In the genomic region with DNA sequence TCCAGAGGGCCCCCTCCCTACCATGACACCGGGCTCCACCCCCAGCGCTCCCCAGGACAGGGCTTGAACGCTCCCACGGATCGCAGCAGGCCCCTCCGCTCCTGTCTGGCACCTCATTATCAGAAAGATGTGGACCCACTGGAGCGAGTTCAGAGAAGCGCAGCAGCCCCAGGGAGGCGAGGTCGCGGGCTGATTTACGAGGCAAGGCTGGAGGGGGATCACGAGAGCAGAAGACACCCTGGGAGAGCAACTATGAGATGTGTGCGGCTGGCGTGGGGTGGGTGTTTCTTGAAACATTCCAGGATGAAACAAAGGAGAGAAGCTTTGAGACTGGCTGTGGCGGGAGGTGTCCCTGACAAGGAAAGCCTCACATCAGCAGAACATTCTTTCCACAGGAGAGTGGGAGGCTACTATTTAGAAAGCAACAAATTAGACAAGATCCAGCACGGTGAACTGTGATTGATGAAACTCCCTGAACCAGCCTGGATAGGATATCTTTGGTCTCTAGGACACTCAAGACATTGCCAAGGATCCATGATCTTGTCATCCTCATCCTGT, we compare ENCODE assay signal across 27 cellular contexts.
DNase-seq lines count a peak whose midpoint lies in the region; ATAC-seq and TF ChIP-seq lines count a peak whose summit lies in the region.
"Had no signal": no experiment of that assay in that cellular context is flagged by ENCODE, and none has a peak within 500 bp of the region (broad histone marks: within the 10 kb centered on the region; RNA-seq: fewer than 3 reads in every experiment).

No MANE protein-coding gene starts in this region.

- ATAC-seq in Right ventricle myocardium superior (ENCODE audit: poor library complexity): no peak
- ATAC-seq: HepG2, PC-3 had no signal

- no peak for TF ChIP-seq EP300 in ovary (IDR thresholded peaks at IDR 0.05)

- H3K9me3 ChIP-seq in cardiac muscle cell (ENCODE audit: low read depth) (no peaks in the 10 kb centered on the region), ovary (no peaks in the 10 kb centered on the region)

- H3K4me1 ChIP-seq in cardiac muscle cell (ENCODE audit: low read depth) (peaks cover 27% of the 10 kb centered on the region), ovary (ENCODE audit: insufficient read depth) (no peaks in the 10 kb centered on the region)

- TF ChIP-seq POLR2A in ovary (IDR thresholded peaks at IDR 0.05): no peak

- WGBS in ovary, 3 donors: 10 to 20% (median 12%) methylated on average over 17 of the region's 17 CpGs

- intact Hi-C loops in Right ventricle myocardium superior (cut with DNase I) (no loop called here), ovary (cut with DNase I) (loop anchor here in 3 of 4 donors (10.0 kb wide), 2 partner anchors 241 to 251 kb away; no protein-coding TSS in a partner anchor)

- no peak for TF ChIP-seq CTCF in cardiac muscle cell (IDR thresholded peaks at IDR 0.05; ENCODE audit: low read depth, low read length)
- no peak for TF ChIP-seq CTCF in ovary (IDR thresholded peaks at IDR 0.05)

- no peaks in the 10 kb centered on the region for H3K27me3 ChIP-seq in cardiac muscle cell
- H3K27me3 ChIP-seq in ovary: no peaks in the 10 kb centered on the region
- H3K27me3 ChIP-seq in H7 (ENCODE audit: control insufficient read depth, insufficient read depth, low read length): no peaks in the 10 kb centered on the region

- H3K36me3 ChIP-seq in cardiac muscle cell (no peaks in the 10 kb centered on the region), ovary (no peaks in the 10 kb centered on the region), H7 (replicated peaks; ENCODE audit: control insufficient read depth, insufficient read depth, low read length) (no peaks in the 10 kb centered on the region)

- no peak overlapping the region for H3K4me3 ChIP-seq in cardiac muscle cell
- H3K4me3 ChIP-seq in ovary: no peak overlapping the region
- H3K4me3 ChIP-seq in H7 (ENCODE audit: insufficient read depth, low read depth, low read length): no peak overlapping the region

- DNase-seq in cardiac muscle cell (ENCODE audit: low read depth in 1 of 2, low spot score in 1 of 2) (peak; percentile 39 to 46), Right ventricle myocardium superior (no peak), kidney glomerular epithelial cell (lab: John Stamatoyannopoulos, UW) (peak; percentile 7), ovary (peak in 4 of 5 donors; percentile 36 to 86 (median 74)), activated T-cell treated with anti-CD3 and anti-CD28 coated beads for 4 hours (no peak), NCI-H2081 treated with DMSO at 0.1 percent for 48 hours (lab: John Stamatoyannopoulos, UW) (no peak), H7 (no peak), NCI-H748 treated with DMSO at 0.1 percent for 48 hours (lab: John Stamatoyannopoulos, UW) (no peak)
- DNase-seq: 8988T; activated CD4-positive, alpha-beta T cell treated with anti-CD3 and anti-CD28 coated beads for 4 hours; activated effector memory CD4-positive, alpha-beta T cell treated with Interleukin-2 at 50 U/mL for 16 hours; aorta; CD4-positive, CD25-positive, alpha-beta regulatory T cell; dermis blood vessel endothelial cell; EL; glutamatergic neuron; Kasumi-1; kidney; MV-4-11; NCI-H2171 treated with DMSO at 0.1 percent for 48 hours; NCI-H524 treated with DMSO at 0.1 percent for 48 hours; NK-92 treated with Interleukin-12 subunit alpha and Interleukin-12 subunit beta, amount 100 ng/mL, for 24 hours; occipital lobe; PC-3; SHP77 had no signal

- H3K27ac ChIP-seq in cardiac muscle cell: peak overlapping the region; percentile 75
- peak overlapping the region in 1 of 2 donors; percentile 19 for H3K27ac ChIP-seq in ovary
- H3K27ac ChIP-seq: VCaP had no signal

Comparison
In these comparisons a context has a peak if more than half of its experiments do, and no peak if none do; other contexts are left out.
1. DNase-seq: peak in cardiac muscle cell (2 of 2), kidney glomerular epithelial cell (single experiment) and ovary (4 of 5); none in Right ventricle myocardium superior (single experiment), activated T-cell treated with anti-CD3 and anti-CD28 coated beads for 4 hours (single experiment), NCI-H2081 treated with DMSO at 0.1 percent for 48 hours (single experiment), H7 (single experiment) and NCI-H748 treated with DMSO at 0.1 percent for 48 hours (single experiment).